13 cellular contexts compared by ENCODE assay signal in the genomic region with DNA sequence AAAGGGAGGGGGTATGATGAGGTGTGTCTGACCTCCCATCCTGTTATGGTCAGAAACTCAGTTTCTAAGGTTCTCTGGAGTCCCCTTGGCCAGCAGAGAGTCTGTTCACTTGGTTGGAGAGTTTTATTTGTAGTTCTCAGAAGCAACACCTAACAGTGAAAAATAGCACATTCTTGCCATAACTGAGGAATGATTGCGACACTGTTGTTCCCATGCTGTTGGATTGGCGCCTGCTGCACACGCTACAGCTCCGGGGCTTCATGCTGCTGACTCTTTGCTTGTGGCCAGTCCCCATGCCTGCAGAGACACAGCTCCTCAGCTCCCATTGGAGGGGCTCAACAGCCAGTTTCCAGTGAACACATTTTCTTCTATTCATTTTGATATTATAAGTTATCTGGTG. TPM values are rescaled to one million over a fixed set of nuclear protein-coding genes. Genes with fewer than 3 reads are reported as not detected.
DNase-seq lines count a peak whose midpoint lies in the region; ATAC-seq, FAIRE-seq and TF ChIP-seq lines count a peak whose summit lies in the region.
"Had no signal": no experiment of that assay in that cellular context is flagged by ENCODE, and none has a peak within 500 bp of the region (broad histone marks: within the 10 kb centered on the region; RNA-seq: fewer than 3 reads in every experiment).

No MANE protein-coding gene starts in this region.

- DNase-seq in AG08395 (ENCODE audit: low spot score) (peak; percentile 88), RCC 7860 (ENCODE audit: low spot score) (peak; percentile 17), fibroblast of the conjunctiva (ENCODE audit: low read depth) (peak; percentile 54), omental fat pad (ENCODE audit: low spot score) (no peak), PC-3 (no peak), NOMO-1 treated with DMSO at 0.1 percent for 48 hours (lab: John Stamatoyannopoulos, UW; ENCODE audit: unreplicated experiment) (no peak), esophagus squamous epithelium (lab: John Stamatoyannopoulos, UW) (no peak)
- DNase-seq: midbrain; NCI-H446 treated with DMSO at 0.1 percent for 48 hours; stimulated activated CD4-positive, alpha-beta T cell treated with anti-CD3 and anti-CD28 coated beads, Interleukin-2, amount 100 ng/mL, for 48 hours; T-helper 1 cell had no signal

- H3K9me3 ChIP-seq in PC-3 (ENCODE audit: low read length) (no peaks in the 10 kb centered on the region), esophagus squamous epithelium (no peaks in the 10 kb centered on the region)

- TF ChIP-seq CTCF in omental fat pad (IDR thresholded peaks at IDR 0.05) (no peak), PC-3 (conservative IDR thresholded peaks at IDR 0.05; ENCODE audit: low read depth, low read length) (no peak), esophagus squamous epithelium (IDR thresholded peaks at IDR 0.05) (no peak)

- no peaks in the 10 kb centered on the region for H3F3A ChIP-seq in PC-3 (ENCODE audit: low read length, unreplicated experiment)

- CTCF ChIA-PET in PC-3 (lab: Charles Lee) = no interaction called here

- BruUV-seq in PC-3 (replicated peaks; lab: Mats Ljungman, UMichigan) = no TSS peak

- no peak overlapping the region for H3K4me2 ChIP-seq in PC-3 (ENCODE audit: low read length)
- H3K4me2 ChIP-seq: BLaER1 treated with 17β-estradiol and CSF1 and Interleukin-3, amounts not matched to agents 10 nM and 100 nM had no signal

- H3K4me1 ChIP-seq in PC-3 (ENCODE audit: insufficient read depth, low read length) = no peaks in the 10 kb centered on the region
- peaks cover 0 to 11% (median 5%) of the 10 kb centered on the region in 3 donors for H3K4me1 ChIP-seq in esophagus squamous epithelium
- H3K4me1 ChIP-seq: BLaER1 treated with 17β-estradiol and CSF1 and Interleukin-3, amounts not matched to agents 10 nM and 100 nM had no signal

- H3K36me3 ChIP-seq in PC-3 (ENCODE audit: low read depth, low read length) (no peaks in the 10 kb centered on the region), esophagus squamous epithelium (peaks cover 0 to 35% (median 0%) of the 10 kb centered on the region in 3 donors)

- no peaks in the 10 kb centered on the region for H4K20me1 ChIP-seq in PC-3 (ENCODE audit: low read length)

- H3K9ac ChIP-seq in PC-3 (ENCODE audit: low read length) = no peak overlapping the region
- H3K9ac ChIP-seq: BLaER1 treated with 17β-estradiol and CSF1 and Interleukin-3, amounts not matched to agents 10 nM and 100 nM had no signal

- WGBS in esophagus squamous epithelium, 2 donors = 46 to 59% methylated on average over 4 of the region's 4 CpGs

- TF ChIP-seq POLR2A in esophagus squamous epithelium (IDR thresholded peaks at IDR 0.05) = no peak

- H2AFZ ChIP-seq in PC-3 (ENCODE audit: low read length) = no peak overlapping the region

- H3K27me3 ChIP-seq in PC-3 (ENCODE audit: low read length) = no peaks in the 10 kb centered on the region
- H3K27me3 ChIP-seq in esophagus squamous epithelium = no peaks in the 10 kb centered on the region
- H3K27me3 ChIP-seq: BLaER1 treated with 17β-estradiol and CSF1 and Interleukin-3, amounts not matched to agents 10 nM and 100 nM had no signal

- no peak overlapping the region for H3K27ac ChIP-seq in PC-3 (ENCODE audit: low read length)
- peak overlapping the region in 2 of 4 donors; percentile 10 to 63 for H3K27ac ChIP-seq in esophagus squamous epithelium
- H3K27ac ChIP-seq: BLaER1 treated with 17β-estradiol and CSF1 and Interleukin-3, amounts not matched to agents 10 nM and 100 nM had no signal

- ATAC-seq in omental fat pad (ENCODE audit: low FRiP score) (peak; percentile 82), PC-3 (no peak), GM21423 (IDR thresholded peaks at IDR 0.05; ENCODE audit: unreplicated experiment) (no peak)

- no peaks in the 10 kb centered on the region for H3K9me2 ChIP-seq in PC-3 (replicated peaks; ENCODE audit: low read length)

- H3K4me3 ChIP-seq in PC-3 (ENCODE audit: low read length) (no peak overlapping the region), esophagus squamous epithelium (no peak overlapping the region)
- H3K4me3 ChIP-seq: BLaER1 treated with 17β-estradiol and CSF1 and Interleukin-3, amounts not matched to agents 10 nM and 100 nM had no signal

- POLR2A ChIA-PET in PC-3 (lab: Charles Lee; ENCODE audit: unreplicated experiment) = no interaction called here

- no peak for FAIRE-seq in RCC 7860 (lab: Jason Lieb, UNC)

- intact Hi-C loops in PC-3 (cut with micrococcal nuclease) = no loop called here
- intact Hi-C loops in esophagus squamous epithelium (cut with DNase I) = no loop called here

- no peaks in the 10 kb centered on the region for H3K79me2 ChIP-seq in PC-3 (ENCODE audit: low read length)

RNA-seq across cellular contexts. Expression of a gene that starts 42.1 kb away (rescaled TPM):
- 100 to 1,000 TPM in 2 of 4 donors, 10 to 100 TPM in 2; 66.6 to 134 (median 101) TPM for total RNA-seq in omental fat pad
- total RNA-seq in PC-3 (2014; rRNA removed) = 44.2 and 44.9 TPM in 2 replicates
- 100 to 1,000 TPM in 2 of 4 donors, 10 to 100 TPM in 2; 65.1 to 155 (median 105) TPM for total RNA-seq in esophagus squamous epithelium

RNA-seq across cellular contexts. Expression of a gene that starts 42.2 kb away (rescaled TPM):
- 10 to 100 TPM in 2 of 4 donors, 1 to 10 TPM in 2; 6.0 to 23.5 (median 11.1) TPM for total RNA-seq in omental fat pad
- total RNA-seq in PC-3 (2014; rRNA removed) = 1.6 and 4.4 TPM in 2 replicates
- 10 to 100 TPM in 1 of 4 donors, 1 to 10 TPM in 3; 2.3 to 18.7 (median 5.8) TPM for total RNA-seq in esophagus squamous epithelium

Comparison
In these comparisons a context has a peak if more than half of its experiments do, and no peak if none do; other contexts are left out.
1. DNase-seq: peak in AG08395 (single experiment), RCC 7860 (single experiment) and fibroblast of the conjunctiva (single experiment); none in omental fat pad (single experiment), PC-3 (single experiment), NOMO-1 treated with DMSO at 0.1 percent for 48 hours (single experiment) and esophagus squamous epithelium (single experiment).